ENCODE assay signal across 13 cellular contexts in genomic region chr19:33446918-33447293, GRCh38.
A peak's percentile ranks its signal among the peaks of the same experiment; 100 is the strongest.
DNase-seq lines count a peak whose midpoint lies in the region; ATAC-seq and TF ChIP-seq lines count a peak whose summit lies in the region.
"Had no signal": no experiment of that assay in that cellular context is flagged by ENCODE, and none has a peak within 500 bp of the region (broad histone marks: within the 10 kb centered on the region; RNA-seq: fewer than 3 reads in every experiment).

No MANE protein-coding gene starts in this region.

- no peaks in the 10 kb centered on the region for H3K4me1 Mint-ChIP-seq in CD14-positive monocyte

- H3K4me1 ChIP-seq in right cardiac atrium (ENCODE audit: control insufficient read depth, insufficient read depth, low read length), result no peaks in the 10 kb centered on the region
- H3K4me1 ChIP-seq in sigmoid colon, result no peaks in the 10 kb centered on the region
- H3K4me1 ChIP-seq: A549 had no signal

- H3K36me3 Mint-ChIP-seq in CD14-positive monocyte, result peaks cover 5 to 13% of the 10 kb centered on the region in 2 donors

- whole genome bisulfite sequencing in right cardiac atrium, result 96% methylated on average over 6 of the region's 6 CpGs
- WGBS in sigmoid colon, 2 donors, result 94 to 95% methylated on average over 6 of the region's 6 CpGs

- ATAC-seq in right cardiac atrium (no peak), left lobe of liver (no peak), GM19452 (IDR thresholded peaks at IDR 0.05; ENCODE audit: unreplicated experiment) (no peak)

- H3K9me3 ChIP-seq in right cardiac atrium (ENCODE audit: control insufficient read depth, low read length) (no peaks in the 10 kb centered on the region), sigmoid colon (no peaks in the 10 kb centered on the region)
- H3K9me3 ChIP-seq: A549 had no signal

- peaks cover 0 to 12% (median 2%) of the 10 kb centered on the region in 4 donors for H3K36me3 ChIP-seq in sigmoid colon

- H3K27me3 ChIP-seq in right cardiac atrium (ENCODE audit: control insufficient read depth, insufficient read depth) (no peaks in the 10 kb centered on the region), sigmoid colon (no peaks in the 10 kb centered on the region)

- peaks cover 0 to 4% (median 2%) of the 10 kb centered on the region in 3 donors for H3K27me3 Mint-ChIP-seq in CD14-positive monocyte (ENCODE audit: low read depth in 3 of 3)
- H3K27me3 Mint-ChIP-seq: CD4-positive, alpha-beta T cell had no signal

- TF ChIP-seq EP300 in sigmoid colon (IDR thresholded peaks at IDR 0.05), result no peak

- TF ChIP-seq CTCF in CD14-positive monocyte (IDR thresholded peaks at IDR 0.05) (no peak), sigmoid colon (IDR thresholded peaks at IDR 0.05) (no peak)

- no peak overlapping the region for H3K4me3 Mint-ChIP-seq in CD14-positive monocyte
- H3K4me3 Mint-ChIP-seq: CD4-positive, alpha-beta T cell; HFFc6 had no signal

- H3K27ac ChIP-seq in right cardiac atrium (ENCODE audit: low read length) (no peak overlapping the region), sigmoid colon (no peak overlapping the region)
- H3K27ac ChIP-seq: A549 had no signal

- TF ChIP-seq POLR2A in sigmoid colon (IDR thresholded peaks at IDR 0.05), result no peak

- no peaks in the 10 kb centered on the region for H3K9me3 Mint-ChIP-seq in CD14-positive monocyte
- H3K9me3 Mint-ChIP-seq: CD4-positive, alpha-beta T cell; HFFc6 had no signal

- intact Hi-C loops in cardiac septum (cut with DNase I), result no loop called here
- intact Hi-C loops in right cardiac atrium (cut with DNase I), result no loop called here
- intact Hi-C loops in CD14-positive monocyte (cut with micrococcal nuclease), result no loop called here
- intact Hi-C loops in sigmoid colon (cut with DNase I), result no loop called here

- H3K4me3 ChIP-seq in right cardiac atrium (ENCODE audit: low read length), result no peak overlapping the region
- H3K4me3 ChIP-seq in sigmoid colon, result no peak overlapping the region
- H3K4me3 ChIP-seq: A549 had no signal

- H3K27ac Mint-ChIP-seq in CD14-positive monocyte, result no peak overlapping the region
- H3K27ac Mint-ChIP-seq: CD4-positive, alpha-beta T cell; HFFc6 had no signal

- DNase-seq in cardiac septum (ENCODE audit: low spot score), result peak; percentile 67
- DNase-seq in right cardiac atrium, result no peak
- DNase-seq in CD14-positive monocyte (ENCODE audit: low spot score), result peak; percentile 32
- peak; percentile 39 for DNase-seq in left lobe of liver (ENCODE audit: low spot score)
- DNase-seq in sigmoid colon, result peak; percentile 60
- DNase-seq in HUDEP-2 (lab: John Stamatoyannopoulos, UW; ENCODE audit: unreplicated experiment in 76 of 76), result no peak
- DNase-seq: Calu3; CD4-positive, alpha-beta T cell; DMS 273 treated with DMSO at 0.1 percent for 48 hours; HCEC 1CT; HFFc6 had no signal

Comparison
In these comparisons a context has a peak if more than half of its experiments do, and no peak if none do; other contexts are left out.
1. DNase-seq: peak in cardiac septum (single experiment), CD14-positive monocyte (single experiment), left lobe of liver (single experiment) and sigmoid colon (single experiment); none in right cardiac atrium (0 of 3) and HUDEP-2 (0 of 76).